In the genomic region with DNA sequence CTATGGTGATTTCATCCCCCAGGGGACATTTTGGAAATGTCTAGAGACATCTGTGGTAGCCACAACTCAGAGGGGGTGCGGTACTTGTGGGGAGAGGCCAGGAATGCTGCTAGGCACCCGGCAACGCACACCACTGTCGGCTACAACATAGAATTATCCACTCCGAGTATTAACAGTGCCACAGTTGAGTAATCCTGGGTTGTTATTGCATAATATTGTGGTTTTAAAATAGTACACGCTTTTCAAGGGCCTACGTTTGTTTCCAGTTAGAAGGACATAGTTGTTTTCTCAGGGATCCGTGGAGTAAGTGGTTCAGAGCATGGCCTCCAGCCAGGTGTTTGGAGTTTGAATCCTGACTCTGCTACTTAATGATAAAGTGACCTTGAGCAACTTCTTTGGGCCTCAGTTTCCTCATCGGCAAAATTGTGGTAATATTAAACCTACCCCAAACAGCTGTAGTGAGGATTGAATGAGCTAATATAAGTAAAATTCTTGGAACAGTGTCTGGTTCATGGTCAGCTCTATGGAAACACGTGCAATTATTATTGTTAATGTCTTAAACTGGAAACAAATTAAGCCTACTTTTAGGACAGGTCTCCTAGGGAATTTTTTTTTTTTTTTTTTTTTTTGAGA, we compare ENCODE assay signal across 8 cellular contexts. TPM values are rescaled to one million over a fixed set of nuclear protein-coding genes. Genes with fewer than 3 reads are reported as not detected.
DNase-seq lines count a peak whose midpoint lies in the region; ATAC-seq and TF ChIP-seq lines count a peak whose summit lies in the region.

No MANE protein-coding gene starts in this region.

- peak overlapping the region; percentile 97 for H3K27ac Mint-ChIP-seq in chondrocyte (ENCODE audit: unreplicated experiment)
- H3K27ac Mint-ChIP-seq in activated CD8-positive, alpha-beta memory T cell treated with anti-CD3 and anti-CD28 coated beads, Interleukin-2, amount 10 ng/mL, durations not matched to agents 7 days and 5 days: no peak overlapping the region

- H3K4me3 Mint-ChIP-seq in chondrocyte (ENCODE audit: unreplicated experiment): peak overlapping the region; percentile 35
- H3K4me3 Mint-ChIP-seq in activated CD8-positive, alpha-beta memory T cell treated with anti-CD3 and anti-CD28 coated beads, Interleukin-2, amount 10 ng/mL, durations not matched to agents 7 days and 5 days: no peak overlapping the region

- peaks cover 11% of the 10 kb centered on the region for H3K9me3 ChIP-seq in mucosa of descending colon

- CTCF ChIA-PET in activated CD8-positive, alpha-beta memory T cell treated with anti-CD3 and anti-CD28 coated beads, Interleukin-2, amount 10 ng/mL, durations not matched to agents 7 days and 5 days (lab: Charles Lee): interaction anchor here (0.6 to 1.7 kb wide), 3 partner anchors 16 to 71 kb away, joined by 3 to 5 read pairs (median 3); no protein-coding TSS in a partner anchor

- peaks cover 11% of the 10 kb centered on the region for H3K9me3 Mint-ChIP-seq in chondrocyte (ENCODE audit: low read depth)
- H3K9me3 Mint-ChIP-seq in activated CD8-positive, alpha-beta memory T cell treated with anti-CD3 and anti-CD28 coated beads, Interleukin-2, amount 10 ng/mL, durations not matched to agents 7 days and 5 days (ENCODE audit: low read depth): peaks cover 6% of the 10 kb centered on the region

- peak; percentile 96 for DNase-seq in NCI-H2107 treated with DMSO at 0.1 percent for 48 hours (lab: John Stamatoyannopoulos, UW; ENCODE audit: unreplicated experiment)
- no peak for DNase-seq in chondrocyte (ENCODE audit: low spot score)
- DNase-seq in mucosa of descending colon: peak in 1 of 3 donors; percentile 36
- no peak for DNase-seq in NCI-H748 treated with DMSO at 0.1 percent for 48 hours (lab: John Stamatoyannopoulos, UW)
- DNase-seq in activated CD8-positive, alpha-beta memory T cell treated with anti-CD3 and anti-CD28 coated beads, Interleukin-2, amount 10 ng/mL, durations not matched to agents 7 days and 5 days: no peak

- no peak overlapping the region for H3K4me3 ChIP-seq in mucosa of descending colon

- peaks cover 25% of the 10 kb centered on the region for H3K4me1 Mint-ChIP-seq in chondrocyte (ENCODE audit: low read depth)
- H3K4me1 Mint-ChIP-seq in activated CD8-positive, alpha-beta memory T cell treated with anti-CD3 and anti-CD28 coated beads, Interleukin-2, amount 10 ng/mL, durations not matched to agents 7 days and 5 days: peaks cover 10% of the 10 kb centered on the region

- peaks cover 7% of the 10 kb centered on the region for H3K4me1 ChIP-seq in mucosa of descending colon (ENCODE audit: low read depth)

- no peaks in the 10 kb centered on the region for H3K27me3 Mint-ChIP-seq in chondrocyte (ENCODE audit: low read depth)
- peaks cover 42% of the 10 kb centered on the region for H3K27me3 Mint-ChIP-seq in activated CD8-positive, alpha-beta memory T cell treated with anti-CD3 and anti-CD28 coated beads, Interleukin-2, amount 10 ng/mL, durations not matched to agents 7 days and 5 days

- intact Hi-C loops in mucosa of descending colon (cut with DNase I, micrococcal nuclease): no loop called here

- no peaks in the 10 kb centered on the region for H3K36me3 ChIP-seq in mucosa of descending colon (ENCODE audit: low read depth)

- TF ChIP-seq CTCF in chondrocyte (IDR thresholded peaks at IDR 0.05) (no peak), mucosa of descending colon (IDR thresholded peaks at IDR 0.05) (no peak)

- peaks cover 4% of the 10 kb centered on the region for H3K36me3 Mint-ChIP-seq in chondrocyte (ENCODE audit: low read depth)
- peaks cover 5% of the 10 kb centered on the region for H3K36me3 Mint-ChIP-seq in activated CD8-positive, alpha-beta memory T cell treated with anti-CD3 and anti-CD28 coated beads, Interleukin-2, amount 10 ng/mL, durations not matched to agents 7 days and 5 days

- ATAC-seq in GM18868 (IDR thresholded peaks at IDR 0.05; ENCODE audit: unreplicated experiment) (peak; percentile 84), mucosa of descending colon (peak; percentile 77), GM21360 (IDR thresholded peaks at IDR 0.05; ENCODE audit: unreplicated experiment) (no peak), HG03520 (IDR thresholded peaks at IDR 0.05; ENCODE audit: unreplicated experiment) (no peak)
- ATAC-seq in activated CD8-positive, alpha-beta memory T cell treated with anti-CD3 and anti-CD28 coated beads, Interleukin-2, amount 10 ng/mL, durations not matched to agents 7 days and 5 days: no peak

RNA-seq across cellular contexts. Expression of a gene that starts 24.5 kb away (rescaled TPM):
- total RNA-seq in chondrocyte: 1.7 to 5.2 TPM (median 4.7 TPM) in 3 replicates
- 10 to 100 TPM; 31.0 to 70.0 (median 37.7) TPM for total RNA-seq in mucosa of descending colon
- not detected for total RNA-seq in activated CD8-positive, alpha-beta memory T cell treated with anti-CD3 and anti-CD28 coated beads, Interleukin-2, amount 10 ng/mL, durations not matched to agents 7 days and 5 days

RNA-seq across cellular contexts. Expression of a gene that starts 25.1 kb away (rescaled TPM):
- total RNA-seq in chondrocyte: not detected in 3 replicates
- total RNA-seq in mucosa of descending colon: not detected
- not detected for total RNA-seq in activated CD8-positive, alpha-beta memory T cell treated with anti-CD3 and anti-CD28 coated beads, Interleukin-2, amount 10 ng/mL, durations not matched to agents 7 days and 5 days

RNA-seq across cellular contexts. Expression of a gene that starts 53.1 kb away (rescaled TPM):
- total RNA-seq in chondrocyte (not detected in 3 replicates), mucosa of descending colon (1 to 10 TPM in 1 of 3 donors, under 1 TPM in 2; 0.39 to 5.7 (median 0.41) TPM)
- total RNA-seq in activated CD8-positive, alpha-beta memory T cell treated with anti-CD3 and anti-CD28 coated beads, Interleukin-2, amount 10 ng/mL, durations not matched to agents 7 days and 5 days: not detected

Comparison
In these comparisons a context has a peak if more than half of its experiments do, and no peak if none do; other contexts are left out.
1. ATAC-seq: peak in GM18868 (single experiment) and mucosa of descending colon (single experiment); none in activated CD8-positive, alpha-beta memory T cell treated with anti-CD3 and anti-CD28 coated beads, Interleukin-2, amount 10 ng/mL, durations not matched to agents 7 days and 5 days (single experiment), GM21360 (single experiment) and HG03520 (single experiment).